In genomic region chr2:234954551-234954992, GRCh38 we compare ENCODE assay signal across 9 cellular contexts. TPM values are rescaled to one million over a fixed set of nuclear protein-coding genes. Genes with fewer than 3 reads are reported as not detected.
A peak's percentile ranks its signal among the peaks of the same experiment; 100 is the strongest.
DNase-seq lines count a peak whose midpoint lies in the region; ATAC-seq and TF ChIP-seq lines count a peak whose summit lies in the region.
"Had no signal": no experiment of that assay in that cellular context is flagged by ENCODE, and none has a peak within 500 bp of the region (broad histone marks: within the 10 kb centered on the region; RNA-seq: fewer than 3 reads in every experiment).

No MANE protein-coding gene starts in this region.

- H3K4me3 Mint-ChIP-seq in GM23338, result peak overlapping the region; percentile 84
- H3K4me3 Mint-ChIP-seq: activated CD4-positive, alpha-beta memory T cell treated with anti-CD3 and anti-CD28 coated beads for 36 hours had no signal

- H3K9me2 ChIP-seq in GM23338 (ENCODE audit: insufficient read depth), result no peaks in the 10 kb centered on the region

- peaks cover 27% of the 10 kb centered on the region for H3K27me3 Mint-ChIP-seq in GM23338 (ENCODE audit: insufficient read depth, low read depth, poor library complexity)

- no peaks in the 10 kb centered on the region for H3F3A ChIP-seq in GM23338 (replicated peaks; ENCODE audit: low read depth)

- H3K27ac ChIP-seq in GM23338 (ENCODE audit: low read depth) (peak overlapping the region; percentile 60), colonic mucosa (no peak overlapping the region)

- peak overlapping the region in 1 of 2 donors; percentile 86 for H3K9ac ChIP-seq in colonic mucosa (ENCODE audit: low read depth in 2 of 2, low read length in 2 of 2)

- peaks cover 26% of the 10 kb centered on the region; the same call in 1 of the 2 replicates for H4K20me1 ChIP-seq in GM23338 (replicated peaks; ENCODE audit: insufficient read depth)

- peak overlapping the region; percentile 91 for H3K4me3 ChIP-seq in GM23338
- H3K4me3 ChIP-seq in iPS-18c (ENCODE audit: insufficient read depth, low read depth, low read length), result peak overlapping the region; percentile 88
- peak overlapping the region; percentile 82 for H3K4me3 ChIP-seq in retinal pigment epithelial cell (ENCODE audit: low read length)
- no peak overlapping the region for H3K4me3 ChIP-seq in colonic mucosa

- no peaks in the 10 kb centered on the region for H3K9me3 Mint-ChIP-seq in GM23338
- H3K9me3 Mint-ChIP-seq: activated CD4-positive, alpha-beta memory T cell treated with anti-CD3 and anti-CD28 coated beads for 36 hours had no signal

- peaks cover 5% of the 10 kb centered on the region; the same call in 2 of the 3 replicates for H3K36me3 Mint-ChIP-seq in GM23338 (ENCODE audit: low read depth)
- H3K36me3 Mint-ChIP-seq: activated CD4-positive, alpha-beta memory T cell treated with anti-CD3 and anti-CD28 coated beads for 36 hours had no signal

- peak overlapping the region; percentile 43; the same call in 1 of the 2 replicates for H3K27ac Mint-ChIP-seq in GM23338
- H3K27ac Mint-ChIP-seq: activated CD4-positive, alpha-beta memory T cell treated with anti-CD3 and anti-CD28 coated beads for 36 hours had no signal

- intact Hi-C loops in colonic mucosa (cut with DNase I), result loop anchor here (5.0 kb wide), 1 partner anchor 98 kb away; no protein-coding TSS in a partner anchor

- H3K4me1 ChIP-seq in GM23338 (ENCODE audit: insufficient read depth), result peaks cover 62% of the 10 kb centered on the region
- peaks cover 4% of the 10 kb centered on the region for H3K4me1 ChIP-seq in colonic mucosa

- DNase-seq in GM23338 (ENCODE audit: low spot score) (peak; percentile 48), amniotic epithelial cell (ENCODE audit: low read depth) (peak; percentile 85), retinal pigment epithelial cell (ENCODE audit: low read depth) (peak; percentile 66), dedifferentiated amniotic fluid mesenchymal stem cell (ENCODE audit: extremely low spot score) (no peak), colonic mucosa (no peak)
- DNase-seq: activated CD4-positive, alpha-beta memory T cell treated with anti-CD3 and anti-CD28 coated beads for 36 hours had no signal

- peaks cover 72% of the 10 kb centered on the region for H3K79me2 ChIP-seq in GM23338 (replicated peaks; ENCODE audit: insufficient read depth)

- peak overlapping the region; percentile 86 for H3K4me2 ChIP-seq in GM23338

- TF ChIP-seq CTCF in GM23338 (conservative IDR thresholded peaks at IDR 0.05; ENCODE audit: low read depth in 2 of 2) (no peak), retinal pigment epithelial cell (conservative IDR thresholded peaks at IDR 0.05; ENCODE audit: low read depth, low read length) (no peak), colonic mucosa (IDR thresholded peaks at IDR 0.05) (no peak)

- H3K36me3 ChIP-seq in GM23338 (ENCODE audit: insufficient read depth), result no peaks in the 10 kb centered on the region
- H3K36me3 ChIP-seq in colonic mucosa, result no peaks in the 10 kb centered on the region

- peaks cover 28% of the 10 kb centered on the region for H3K27me3 ChIP-seq in GM23338 (ENCODE audit: insufficient read depth)
- H3K27me3 ChIP-seq in colonic mucosa, result no peaks in the 10 kb centered on the region

- no peak overlapping the region for H2AFZ ChIP-seq in GM23338

- H3K9me3 ChIP-seq in iPS-18c (ENCODE audit: control insufficient read depth, insufficient read depth, low read length), result no peaks in the 10 kb centered on the region
- no peaks in the 10 kb centered on the region for H3K9me3 ChIP-seq in colonic mucosa

- ATAC-seq in GM23338, result peak; percentile 16
- ATAC-seq in HG02884 (IDR thresholded peaks at IDR 0.05; ENCODE audit: unreplicated experiment), result no peak
- ATAC-seq in GM21381 (IDR thresholded peaks at IDR 0.05; ENCODE audit: unreplicated experiment), result no peak

- peaks cover 71% of the 10 kb centered on the region for H3K4me1 Mint-ChIP-seq in GM23338

TF ChIP-seq in GM23338, 12 proteins besides CTCF, POLR2A, EP300 and RAD21 (continues in another document):
- TF ChIP-seq ZNF331 (CRISPR knock-in tag; IDR thresholded peaks at IDR 0.05; ENCODE audit: low read depth) (no peak), NANOG (IDR thresholded peaks at IDR 0.05; ENCODE audit: borderline replicate concordance) (no peak), CREB1 (CRISPR knock-in tag; IDR thresholded peaks at IDR 0.05; ENCODE audit: low read depth) (no peak), JUNB (IDR thresholded peaks at IDR 0.05; ENCODE audit: unreplicated experiment) (no peak), REST (IDR thresholded peaks at IDR 0.05; ENCODE audit: unreplicated experiment) (no peak), POLR2AphosphoS5 (IDR thresholded peaks at IDR 0.05; ENCODE audit: low read depth) (no peak), ETS1 (IDR thresholded peaks at IDR 0.05) (no peak), ZNF114 (CRISPR knock-in tag; IDR thresholded peaks at IDR 0.05) (no peak), EZH2phosphoT487 (IDR thresholded peaks at IDR 0.05; ENCODE audit: unreplicated experiment) (no peak), STAT1 (IDR thresholded peaks at IDR 0.05; ENCODE audit: unreplicated experiment) (no peak), EZH2 (IDR thresholded peaks at IDR 0.05; ENCODE audit: low read depth, unreplicated experiment) (no peak)

RNA-seq across cellular contexts. Expression of gene SH3BP4, which starts 2.8 kb away (rescaled TPM):
- total RNA-seq in GM23338 (2014; rRNA removed; shearing (Covaris generic)), result 50.9 and 57.6 TPM in 2 replicates
- 15.1 and 15.6 TPM in 2 replicates for polyA plus RNA-seq in GM23338 (2016; fragmentation: Nextera tagmentation; extraction: Ambion mirVana)
- 10 to 100 TPM; 29.1 to 44.4 TPM for total RNA-seq in colonic mucosa

Comparison
In these comparisons a context has a peak if more than half of its experiments do, and no peak if none do; other contexts are left out.
1. DNase-seq: peak in GM23338 (single experiment), amniotic epithelial cell (single experiment) and retinal pigment epithelial cell (single experiment); none in dedifferentiated amniotic fluid mesenchymal stem cell (single experiment) and colonic mucosa (single experiment).